33 cellular contexts compared by ENCODE assay signal in genomic region chr1:151701515-151701914, GRCh38. TPM values are rescaled to one million over a fixed set of nuclear protein-coding genes. Genes with fewer than 3 reads are reported as not detected.
DNase-seq lines count a peak whose midpoint lies in the region; ATAC-seq, FAIRE-seq and TF ChIP-seq lines count a peak whose summit lies in the region.
"Had no signal": no experiment of that assay in that cellular context is flagged by ENCODE, and none has a peak within 500 bp of the region (broad histone marks: within the 10 kb centered on the region; RNA-seq: fewer than 3 reads in every experiment).

No MANE protein-coding gene starts in this region.

- WGBS in HepG2 (ENCODE audit: low lambda C conversion rate), result 86% methylated on average over 5 of the region's 5 CpGs
- WGBS in right lobe of liver (ENCODE audit: insufficient coverage, low coverage, low lambda C conversion rate, missing lambda C conversion rate), result 100% methylated on average over 3 of the region's 5 CpGs
- 68% methylated on average over 5 of the region's 5 CpGs for whole genome bisulfite sequencing in K562 (ENCODE audit: insufficient coverage, low coverage, missing lambda C conversion rate)

- H2AFZ ChIP-seq in HepG2 (ENCODE audit: low read length), result no peak overlapping the region
- no peak overlapping the region for H2AFZ ChIP-seq in K562 (ENCODE audit: low read depth, low read length)

- H4K20me1 ChIP-seq in HepG2 (ENCODE audit: insufficient read depth, low read length) (no peaks in the 10 kb centered on the region), K562 (replicated peaks; ENCODE audit: control insufficient read depth, insufficient read depth, low read length) (0 out of 2 replicates have a peak, but pooled peaks cover 13% of the 10 kb centered on the region)
- H4K20me1 ChIP-seq: BLaER1 had no signal

- H3K9me3 Mint-ChIP-seq in activated CD8-positive, alpha-beta memory T cell treated with anti-CD3 and anti-CD28 coated beads, Interleukin-2, amount 10 ng/mL, durations not matched to agents 7 days and 5 days (ENCODE audit: low read depth), result no peaks in the 10 kb centered on the region
- H3K9me3 Mint-ChIP-seq: CD14-positive monocyte; CD4-positive, alpha-beta memory T cell; CD4-positive, CD25-positive, alpha-beta regulatory T cell; CD8-positive, alpha-beta memory T cell had no signal

- H3K4me3 Mint-ChIP-seq in activated CD8-positive, alpha-beta memory T cell treated with anti-CD3 and anti-CD28 coated beads, Interleukin-2, amount 10 ng/mL, durations not matched to agents 7 days and 5 days, result no peak overlapping the region
- H3K4me3 Mint-ChIP-seq: CD14-positive monocyte; CD4-positive, alpha-beta memory T cell; CD4-positive, CD25-positive, alpha-beta regulatory T cell; CD8-positive, alpha-beta memory T cell had no signal

- H3K4me3 ChIP-seq in HepG2 (replicated peaks in 1 of 3; ENCODE audit: insufficient read depth in 1 of 3, low read depth in 2 of 3, low read length in 3 of 3), result no peak overlapping the region
- H3K4me3 ChIP-seq in right lobe of liver, result no peak overlapping the region
- H3K4me3 ChIP-seq in K562, result no peak overlapping the region
- H3K4me3 ChIP-seq: BLaER1, GM12878 had no signal

- in situ Hi-C loops in HepG2 (cut with HindIII; ENCODE audit: extremely low pct_ligation_motif_present, low pct_unique_long_range_greater_than_20kb) (no loop called here), K562 (cut with MboI) (no loop called here)

- FAIRE-seq in HepG2 (lab: Jason Lieb, UNC) (no peak), K562 (lab: Jason Lieb, UNC) (no peak)
- FAIRE-seq: A204.1, GM12878, GM12892, GM19239 had no signal

- ATAC-seq in activated CD8-positive, alpha-beta memory T cell treated with anti-CD3 and anti-CD28 coated beads, Interleukin-2, amount 10 ng/mL, durations not matched to agents 7 days and 5 days, result no peak
- ATAC-seq in HepG2 (no peak), right lobe of liver (no peak), K562 (no peak)
- ATAC-seq: GM12878 had no signal

- no peak for TF ChIP-seq RAD21 in HepG2 (CRISPR knock-in tag; IDR thresholded peaks at IDR 0.05)
- TF ChIP-seq RAD21 in K562 (CRISPR knock-in tag; conservative IDR thresholded peaks at IDR 0.05 in 1 of 2, IDR thresholded peaks at IDR 0.05 in 1 of 2), result no peak

- TF ChIP-seq CTCF in HepG2 (CRISPR knock-in tag; IDR thresholded peaks at IDR 0.05), result no peak
- no peak for TF ChIP-seq CTCF in right lobe of liver (IDR thresholded peaks at IDR 0.05)
- no peak for TF ChIP-seq CTCF in K562 (IDR thresholded peaks at IDR 0.05 in 2 of 3, conservative IDR thresholded peaks at IDR 0.05 in 1 of 3; ENCODE audit: insufficient read depth in 2 of 3, low read depth in 1 of 3, low read length in 3 of 3)

- peaks cover 6 to 23% of the 10 kb centered on the region in 2 experiments; a peak in 4 of 5 replicates for H3K36me3 ChIP-seq in HepG2 (replicated peaks in 1 of 2; ENCODE audit: control insufficient read depth in 1 of 2, insufficient read depth in 2 of 2, low read length in 2 of 2)
- H3K36me3 ChIP-seq in right lobe of liver, result peaks cover 0 to 12% (median 0%) of the 10 kb centered on the region in 4 donors
- peaks cover 17% of the 10 kb centered on the region; the same call in 1 of the 3 replicates for H3K36me3 ChIP-seq in K562 (ENCODE audit: control insufficient read depth, insufficient read depth, low read length)

- intact Hi-C loops in HepG2 (cut with micrococcal nuclease; ENCODE audit: unreplicated experiment) (no loop called here), right lobe of liver (cut with DNase I) (no loop called here), K562 (cut with micrococcal nuclease) (no loop called here)

- H3K27me3 ChIP-seq in HepG2 (ENCODE audit: control insufficient read depth in 1 of 2, insufficient read depth in 2 of 2, low read length in 2 of 2) (no peaks in the 10 kb centered on the region), right lobe of liver (no peaks in the 10 kb centered on the region), K562 (ENCODE audit: control insufficient read depth in 2 of 2, insufficient read depth in 2 of 2, low read length in 2 of 2) (no peaks in the 10 kb centered on the region)
- H3K27me3 ChIP-seq: BE2C, BLaER1 had no signal

- TF ChIP-seq POLR2A in HepG2 (IDR thresholded peaks at IDR 0.05; ENCODE audit: insufficient read depth in 1 of 2, low read depth in 2 of 2, low read length in 2 of 2) (no peak), right lobe of liver (IDR thresholded peaks at IDR 0.05) (no peak), K562 (conservative IDR thresholded peaks at IDR 0.05) (no peak)

- H3K9me3 ChIP-seq in HepG2 (ENCODE audit: low read length) (no peaks in the 10 kb centered on the region), right lobe of liver (no peaks in the 10 kb centered on the region), K562 (replicated peaks; ENCODE audit: control insufficient read depth, insufficient read depth, low read depth, low read length) (no peaks in the 10 kb centered on the region; the same call in 1 of the 2 replicates)
- H3K9me3 ChIP-seq: BE2C, BLaER1 had no signal

- H3K4me1 ChIP-seq in HepG2 (ENCODE audit: insufficient read depth, low read length) (peaks cover 51% of the 10 kb centered on the region), right lobe of liver (no peaks in the 10 kb centered on the region), K562 (replicated peaks in 1 of 2; ENCODE audit: control insufficient read depth in 2 of 2, insufficient read depth in 2 of 2, low read length in 2 of 2) (peaks cover 0 to 11% of the 10 kb centered on the region in 2 experiments; a peak in 2 of 5 replicates)
- H3K4me1 ChIP-seq: BE2C had no signal

- no peaks in the 10 kb centered on the region for H3K79me2 ChIP-seq in HepG2 (ENCODE audit: insufficient read depth, low read length)
- H3K79me2 ChIP-seq in K562 (ENCODE audit: control insufficient read depth, insufficient read depth, low read length), result no peaks in the 10 kb centered on the region

- BruUV-seq in HepG2 (replicated peaks; lab: Mats Ljungman, UMichigan), result no TSS peak
- no TSS peak for BruUV-seq in K562 (replicated peaks; lab: Mats Ljungman, UMichigan)

- H3K4me2 ChIP-seq in HepG2 (ENCODE audit: low read depth, low read length), result no peak overlapping the region
- H3K4me2 ChIP-seq in K562 (ENCODE audit: insufficient read depth, low read length), result no peak overlapping the region
- H3K4me2 ChIP-seq: BLaER1 had no signal

- H3K36me3 Mint-ChIP-seq in activated CD8-positive, alpha-beta memory T cell treated with anti-CD3 and anti-CD28 coated beads, Interleukin-2, amount 10 ng/mL, durations not matched to agents 7 days and 5 days, result peaks cover 6% of the 10 kb centered on the region

- peak; percentile 15 for DNase-seq in activated CD8-positive, alpha-beta memory T cell treated with anti-CD3 and anti-CD28 coated beads, Interleukin-2, amount 10 ng/mL, durations not matched to agents 7 days and 5 days
- DNase-seq in activated CD8-positive, alpha-beta memory T cell treated with anti-CD3 and anti-CD28 coated beads, Interleukin-2, amount 50 U/mL, for 48 hours, result no peak
- no peak for DNase-seq in HepG2 (ENCODE audit: low spot score)
- DNase-seq in right lobe of liver, result no peak
- DNase-seq in K562 (ENCODE audit: extremely low read depth in 1 of 4, low spot score in 3 of 4), result no peak
- DNase-seq in ureter (ENCODE audit: low spot score), result peak; percentile 23
- DNase-seq in Kasumi-1 (lab: John Stamatoyannopoulos, UW), result no peak
- DNase-seq in anterior cingulate cortex (lab: John Stamatoyannopoulos, UW), result no peak
- DNase-seq: 8988T; ACHN; BE2C; C1 segment of cervical spinal cord; CD4-positive, CD25-positive, alpha-beta regulatory T cell; CD8-positive, alpha-beta memory T cell; COR-L47; DMS 273 treated with DMSO at 0.1 percent for 48 hours; DMS153; DMS53; DMS79; DND-41; EL; GDM1 had no signal

- CTCF ChIA-PET in activated CD8-positive, alpha-beta memory T cell treated with anti-CD3 and anti-CD28 coated beads, Interleukin-2, amount 10 ng/mL, durations not matched to agents 7 days and 5 days (lab: Charles Lee), result no interaction called here
- CTCF ChIA-PET in HepG2 (lab: Yijun Ruan, JAX; ENCODE audit: low intra/inter-chr PET ratio, low total read pairs) (no interaction called here), K562 (lab: Yijun Ruan, JAX; ENCODE audit: low intra/inter-chr PET ratio) (no interaction called here)

- peaks cover 3% of the 10 kb centered on the region for H3K4me1 Mint-ChIP-seq in activated CD8-positive, alpha-beta memory T cell treated with anti-CD3 and anti-CD28 coated beads, Interleukin-2, amount 10 ng/mL, durations not matched to agents 7 days and 5 days

- no peak for TF ChIP-seq EP300 in HepG2 (IDR thresholded peaks at IDR 0.05; ENCODE audit: low read depth in 2 of 2, low read length in 2 of 2)
- no peak for TF ChIP-seq EP300 in HepG2 (CRISPR knock-in tag; IDR thresholded peaks at IDR 0.05; ENCODE audit: borderline replicate concordance)
- no peak for TF ChIP-seq EP300 in K562 (IDR thresholded peaks at IDR 0.05; ENCODE audit: low read length)

- H3K27me3 Mint-ChIP-seq in activated CD8-positive, alpha-beta memory T cell treated with anti-CD3 and anti-CD28 coated beads, Interleukin-2, amount 10 ng/mL, durations not matched to agents 7 days and 5 days, result no peaks in the 10 kb centered on the region
- H3K27me3 Mint-ChIP-seq: CD4-positive, alpha-beta memory T cell; CD4-positive, CD25-positive, alpha-beta regulatory T cell; CD8-positive, alpha-beta memory T cell had no signal

- H3K9me1 ChIP-seq in K562 (ENCODE audit: control insufficient read depth, insufficient read depth, low read length), result no peaks in the 10 kb centered on the region

- H3K27ac ChIP-seq in HepG2 (ENCODE audit: extremely low read length, insufficient read depth, low read length) (no peak overlapping the region), right lobe of liver (no peak overlapping the region), K562 (ENCODE audit: extremely low read depth, low read depth, low read length) (no peak overlapping the region)

- H3K9ac ChIP-seq in HepG2 (ENCODE audit: insufficient read depth, low read depth, low read length) (no peak overlapping the region), K562 (ENCODE audit: insufficient read depth in 1 of 2, low read depth in 2 of 2, low read length in 2 of 2) (no peak overlapping the region)
- H3K9ac ChIP-seq: BLaER1 had no signal

- no peak overlapping the region for H3K27ac Mint-ChIP-seq in activated CD8-positive, alpha-beta memory T cell treated with anti-CD3 and anti-CD28 coated beads, Interleukin-2, amount 10 ng/mL, durations not matched to agents 7 days and 5 days
- H3K27ac Mint-ChIP-seq: CD8-positive, alpha-beta memory T cell had no signal

- POLR2A ChIA-PET in HepG2 (lab: Yijun Ruan, JAX) (no interaction called here), K562 (lab: Yijun Ruan, JAX) (no interaction called here)

RNA-seq across cellular contexts. Expression of gene CELF3, which starts 15.1 kb away (rescaled TPM):
- total RNA-seq in activated CD8-positive, alpha-beta memory T cell treated with anti-CD3 and anti-CD28 coated beads, Interleukin-2, amount 10 ng/mL, durations not matched to agents 7 days and 5 days, result not detected
- not detected in 2 replicates for total RNA-seq in HepG2 (2016; rRNA removed; fragmentation: Illumina TruSeq; extraction: Trizol)
- total RNA-seq in HepG2 (2016; cell fraction: cytosol; rRNA removed; fragmentation: Illumina TruSeq; extraction: Trizol; ENCODE audit: low read depth), result not detected in 2 replicates
- not detected in 2 replicates for total RNA-seq in HepG2 (2016; cell fraction: insoluble cytoplasmic fraction; rRNA removed; fragmentation: Illumina TruSeq; extraction: Trizol)
- 0.10 TPM in 1 of 2 replicates, not detected in the other for total RNA-seq in HepG2 (2016; cell fraction: membrane; rRNA removed; fragmentation: Illumina TruSeq; extraction: Trizol)
- total RNA-seq in HepG2 (2016; cell fraction: nucleus; rRNA removed; fragmentation: Illumina TruSeq; extraction: Trizol), result not detected in 2 replicates
- not detected in 2 replicates for polyA plus RNA-seq in HepG2 (2011; rRNA removed)
- 0.03 TPM in 1 of 2 replicates, not detected in the other for polyA plus RNA-seq in HepG2 (2011; cell fraction: cytosol; rRNA removed)
- 0.05 and 0.09 TPM in 2 replicates for polyA plus RNA-seq in HepG2 (2011; cell fraction: nucleus; rRNA removed)
- 0.11 TPM in 1 of 2 replicates, not detected in the other for polyA plus RNA-seq in HepG2 (2012)
- not detected in 2 replicates for polyA plus RNA-seq in HepG2 (2016; cell fraction: cytosol; fragmentation: Illumina TruSeq; extraction: Trizol; ENCODE audit: low read depth)
- 0.25 TPM in 1 of 2 replicates, not detected in the other for polyA plus RNA-seq in HepG2 (2016; cell fraction: insoluble cytoplasmic fraction; fragmentation: Illumina TruSeq; extraction: Trizol; ENCODE audit: low read depth)
- polyA plus RNA-seq in HepG2 (2016; cell fraction: membrane; fragmentation: Illumina TruSeq; extraction: Trizol; ENCODE audit: low read depth), result not detected in 2 replicates
- polyA plus RNA-seq in HepG2 (2016; cell fraction: nucleus; fragmentation: Illumina TruSeq; extraction: Trizol; ENCODE audit: insufficient read depth, low read depth), result not detected in 2 replicates
- not detected in 2 replicates for polyA minus RNA-seq in HepG2 (2011; rRNA and poly(A)+ RNA removed; ENCODE audit: low replicate concordance)
- not detected in 2 replicates for polyA minus RNA-seq in HepG2 (2011; cell fraction: cytosol; rRNA and poly(A)+ RNA removed)
- polyA minus RNA-seq in HepG2 (2011; cell fraction: nucleus; rRNA and poly(A)+ RNA removed), result not detected in 2 replicates
- not detected for total RNA-seq in right lobe of liver
- not detected in 2 replicates for total RNA-seq in K562 (2011; cell fraction: chromatin; rRNA removed; ENCODE audit: low replicate concordance)
- not detected in 2 replicates for total RNA-seq in K562 (2011; cell fraction: nucleolus; rRNA removed)
- not detected in 2 replicates for total RNA-seq in K562 (2011; cell fraction: nucleoplasm; rRNA removed)
- total RNA-seq in K562 (2014; rRNA removed), result not detected in 2 replicates
- not detected in 2 replicates for total RNA-seq in K562 (2014; rRNA removed; fragmentation: Illumina TruSeq; extraction: Trizol)
- not detected in 2 replicates for total RNA-seq in K562 (2015; rRNA removed; fragmentation: Illumina TruSeq; extraction: Trizol)
- not detected in 2 replicates for total RNA-seq in K562 (2021)
- not detected in 2 replicates for polyA plus RNA-seq in K562 (2011; rRNA removed)
- not detected in 2 replicates for polyA plus RNA-seq in K562 (2011; cell fraction: cytosol; rRNA removed)
- polyA plus RNA-seq in K562 (2011; cell fraction: nucleus; rRNA removed), result 0.07 TPM in 1 of 2 replicates, not detected in the other
- polyA plus RNA-seq in K562 (2012), result 0.06 TPM in 1 of 2 replicates, not detected in the other
- polyA plus RNA-seq in K562 (2014; fragmentation: Illumina TruSeq; extraction: Trizol), result not detected in 2 replicates
- not detected for polyA plus RNA-seq in K562 (2014; fragmentation: Nextera tagmentation; extraction: Ambion mirVana)
- polyA plus RNA-seq in K562 (2014; rRNA removed), result not detected in 2 replicates
- polyA minus RNA-seq in K562 (2011; rRNA and poly(A)+ RNA removed), result not detected in 2 replicates
- not detected in 2 replicates for polyA minus RNA-seq in K562 (2011; cell fraction: cytosol; rRNA and poly(A)+ RNA removed)
- polyA minus RNA-seq in K562 (2011; cell fraction: nucleus; rRNA and poly(A)+ RNA removed), result not detected in 2 replicates
- total RNA-seq in ureter, result not detected
- total RNA-seq: A673; CD4-positive, alpha-beta memory T cell; CD4-positive, CD25-positive, alpha-beta regulatory T cell; CD8-positive, alpha-beta memory T cell; G401; GM12878 had no signal
- polyA plus RNA-seq: AG04450; CD14-positive monocyte; CD4-positive, alpha-beta memory T cell; CD4-positive, CD25-positive, alpha-beta regulatory T cell; CD8-positive, alpha-beta memory T cell had no signal

RNA-seq across cellular contexts. Expression of gene RIIAD1, which starts 19.8 kb away (rescaled TPM):
- not detected for total RNA-seq in activated CD8-positive, alpha-beta memory T cell treated with anti-CD3 and anti-CD28 coated beads, Interleukin-2, amount 10 ng/mL, durations not matched to agents 7 days and 5 days
- not detected in 2 replicates for total RNA-seq in HepG2 (2016; rRNA removed; fragmentation: Illumina TruSeq; extraction: Trizol)
- not detected in 2 replicates for total RNA-seq in HepG2 (2016; cell fraction: cytosol; rRNA removed; fragmentation: Illumina TruSeq; extraction: Trizol; ENCODE audit: low read depth)
- not detected in 2 replicates for total RNA-seq in HepG2 (2016; cell fraction: insoluble cytoplasmic fraction; rRNA removed; fragmentation: Illumina TruSeq; extraction: Trizol)
- total RNA-seq in HepG2 (2016; cell fraction: membrane; rRNA removed; fragmentation: Illumina TruSeq; extraction: Trizol), result not detected in 2 replicates
- not detected in 2 replicates for total RNA-seq in HepG2 (2016; cell fraction: nucleus; rRNA removed; fragmentation: Illumina TruSeq; extraction: Trizol)
- not detected in 2 replicates for polyA plus RNA-seq in HepG2 (2011; rRNA removed)
- polyA plus RNA-seq in HepG2 (2011; cell fraction: cytosol; rRNA removed), result not detected in 2 replicates
- not detected in 2 replicates for polyA plus RNA-seq in HepG2 (2011; cell fraction: nucleus; rRNA removed)
- polyA plus RNA-seq in HepG2 (2012), result not detected in 2 replicates
- polyA plus RNA-seq in HepG2 (2016; cell fraction: cytosol; fragmentation: Illumina TruSeq; extraction: Trizol; ENCODE audit: low read depth), result not detected in 2 replicates
- polyA plus RNA-seq in HepG2 (2016; cell fraction: insoluble cytoplasmic fraction; fragmentation: Illumina TruSeq; extraction: Trizol; ENCODE audit: low read depth), result not detected in 2 replicates
- not detected in 2 replicates for polyA plus RNA-seq in HepG2 (2016; cell fraction: membrane; fragmentation: Illumina TruSeq; extraction: Trizol; ENCODE audit: low read depth)
- polyA plus RNA-seq in HepG2 (2016; cell fraction: nucleus; fragmentation: Illumina TruSeq; extraction: Trizol; ENCODE audit: insufficient read depth, low read depth), result not detected in 2 replicates
- polyA minus RNA-seq in HepG2 (2011; rRNA and poly(A)+ RNA removed; ENCODE audit: low replicate concordance), result not detected in 2 replicates
- not detected in 2 replicates for polyA minus RNA-seq in HepG2 (2011; cell fraction: cytosol; rRNA and poly(A)+ RNA removed)
- not detected in 2 replicates for polyA minus RNA-seq in HepG2 (2011; cell fraction: nucleus; rRNA and poly(A)+ RNA removed)
- total RNA-seq in right lobe of liver, result not detected
- not detected in 2 replicates for total RNA-seq in K562 (2011; cell fraction: chromatin; rRNA removed; ENCODE audit: low replicate concordance)
- not detected in 2 replicates for total RNA-seq in K562 (2011; cell fraction: nucleolus; rRNA removed)
- not detected in 2 replicates for total RNA-seq in K562 (2011; cell fraction: nucleoplasm; rRNA removed)
- not detected in 2 replicates for total RNA-seq in K562 (2014; rRNA removed)
- not detected in 2 replicates for total RNA-seq in K562 (2014; rRNA removed; fragmentation: Illumina TruSeq; extraction: Trizol)
- total RNA-seq in K562 (2015; rRNA removed; fragmentation: Illumina TruSeq; extraction: Trizol), result not detected in 2 replicates
- total RNA-seq in K562 (2021), result not detected in 2 replicates
- polyA plus RNA-seq in K562 (2011; rRNA removed), result not detected in 2 replicates
- not detected in 2 replicates for polyA plus RNA-seq in K562 (2011; cell fraction: cytosol; rRNA removed)
- polyA plus RNA-seq in K562 (2011; cell fraction: nucleus; rRNA removed), result not detected in 2 replicates
- not detected in 2 replicates for polyA plus RNA-seq in K562 (2012)
- polyA plus RNA-seq in K562 (2014; fragmentation: Illumina TruSeq; extraction: Trizol), result not detected in 2 replicates
- polyA plus RNA-seq in K562 (2014; fragmentation: Nextera tagmentation; extraction: Ambion mirVana), result not detected
- polyA plus RNA-seq in K562 (2014; rRNA removed), result not detected in 2 replicates
- not detected in 2 replicates for polyA minus RNA-seq in K562 (2011; rRNA and poly(A)+ RNA removed)
- polyA minus RNA-seq in K562 (2011; cell fraction: cytosol; rRNA and poly(A)+ RNA removed), result not detected in 2 replicates
- polyA minus RNA-seq in K562 (2011; cell fraction: nucleus; rRNA and poly(A)+ RNA removed), result not detected in 2 replicates
- not detected for total RNA-seq in ureter
- total RNA-seq: A673; CD4-positive, alpha-beta memory T cell; CD4-positive, CD25-positive, alpha-beta regulatory T cell; CD8-positive, alpha-beta memory T cell; Daoy; G401; GM12878 had no signal
- polyA plus RNA-seq: AG04450; CD14-positive monocyte; CD4-positive, alpha-beta memory T cell; CD4-positive, CD25-positive, alpha-beta regulatory T cell; CD8-positive, alpha-beta memory T cell; GM12878 had no signal

Comparison
In these comparisons a context has a peak if more than half of its experiments do, and no peak if none do; other contexts are left out.
1. DNase-seq: peak in activated CD8-positive, alpha-beta memory T cell treated with anti-CD3 and anti-CD28 coated beads, Interleukin-2, amount 10 ng/mL, durations not matched to agents 7 days and 5 days (single experiment) and ureter (single experiment); none in activated CD8-positive, alpha-beta memory T cell treated with anti-CD3 and anti-CD28 coated beads, Interleukin-2, amount 50 U/mL, for 48 hours (single experiment), HepG2 (single experiment), right lobe of liver (0 of 3), K562 (0 of 4), Kasumi-1 (0 of 2) and anterior cingulate cortex (0 of 58).